8 cellular contexts compared by ENCODE assay signal in the genomic region with DNA sequence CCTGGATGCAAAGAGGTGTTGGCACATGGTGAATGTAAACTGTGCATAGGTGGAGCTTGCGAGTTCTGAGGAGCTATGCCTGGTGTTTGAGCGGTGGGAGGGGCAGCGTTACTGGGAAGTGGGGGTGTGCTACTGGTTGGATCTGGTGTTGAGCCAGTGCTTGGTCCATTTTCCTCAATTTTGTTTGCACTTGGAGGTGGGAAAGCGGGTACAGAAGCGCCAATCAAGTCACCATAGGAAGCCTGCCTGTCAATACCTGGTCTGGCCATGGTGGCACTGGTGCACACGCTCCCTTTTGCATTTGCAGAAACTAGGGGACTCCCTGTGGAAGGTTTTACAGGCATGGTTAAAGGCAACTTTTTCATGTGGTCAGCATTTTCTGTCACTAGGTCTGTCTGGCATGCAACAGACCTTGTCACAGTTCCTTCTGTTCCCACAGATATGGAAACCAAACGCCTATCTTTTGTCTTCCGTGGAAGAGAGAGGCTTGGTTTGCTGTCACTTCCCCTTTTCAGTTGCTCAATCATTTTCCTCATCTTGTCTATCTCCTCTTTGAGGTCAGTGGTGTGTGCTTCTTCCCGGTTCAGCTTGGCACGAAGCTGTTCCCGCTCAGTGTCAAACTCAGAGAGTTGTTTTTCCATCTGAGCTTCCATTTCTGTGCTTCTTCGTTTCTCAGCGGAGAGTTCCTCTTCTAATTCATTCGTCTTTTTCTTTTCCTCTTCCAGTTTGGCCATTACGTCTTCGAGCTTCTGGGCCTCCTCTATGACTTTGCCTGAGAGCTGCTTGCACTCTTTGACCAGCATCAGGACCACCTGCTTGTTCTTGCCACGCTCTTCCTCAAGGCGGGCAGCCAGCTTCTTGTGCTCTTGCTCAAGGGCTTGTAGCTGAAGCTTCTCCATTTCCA.
DNase-seq lines count a peak whose midpoint lies in the region; ATAC-seq and TF ChIP-seq lines count a peak whose summit lies in the region.

No MANE protein-coding gene starts in this region.

- no peaks in the 10 kb centered on the region for H3K36me3 Mint-ChIP-seq in activated naive CD4-positive, alpha-beta T cell treated with anti-CD3 and anti-CD28 coated beads, Interleukin-2, amount 10 ng/mL, durations not matched to agents 7 days and 5 days

- peak; percentile 37 for DNase-seq in GM10248 (ENCODE audit: extremely low spot score)
- no peak for DNase-seq in heart right ventricle
- DNase-seq in NCI-H2081 treated with DMSO at 0.1 percent for 48 hours (lab: John Stamatoyannopoulos, UW): no peak
- no peak for DNase-seq in activated naive CD4-positive, alpha-beta T cell treated with anti-CD3 and anti-CD28 coated beads, Interleukin-2, amount 10 ng/mL, durations not matched to agents 7 days and 5 days
- DNase-seq in ureter (ENCODE audit: low spot score): no peak
- no peak for DNase-seq in AG08396 (ENCODE audit: low spot score)

- H3K36me3 ChIP-seq in heart right ventricle: no peaks in the 10 kb centered on the region

- H3K27me3 Mint-ChIP-seq in activated naive CD4-positive, alpha-beta T cell treated with anti-CD3 and anti-CD28 coated beads, Interleukin-2, amount 10 ng/mL, durations not matched to agents 7 days and 5 days: peaks cover 10% of the 10 kb centered on the region

- no peaks in the 10 kb centered on the region for H3K9me3 ChIP-seq in heart right ventricle

- TF ChIP-seq CTCF in GM10248 (IDR thresholded peaks at IDR 0.05; ENCODE audit: control extremely low read depth, extremely low read depth, low read depth, missing control alignments): no peak
- TF ChIP-seq CTCF in heart right ventricle (IDR thresholded peaks at IDR 0.05): no peak

- peaks cover 0 to 9% (median 0%) of the 10 kb centered on the region in 9 donors for H3K4me1 ChIP-seq in heart right ventricle

- ATAC-seq in GM21390 (IDR thresholded peaks at IDR 0.05; ENCODE audit: unreplicated experiment) (peak; percentile 75), HG03520 (IDR thresholded peaks at IDR 0.05; ENCODE audit: unreplicated experiment) (peak; percentile 49), heart right ventricle (peak in 7 of 8 donors; percentile 51 to 86 (median 77))

- POLR2A ChIA-PET in GM10248 (lab: Yijun Ruan, JAX): no interaction called here

- no peak overlapping the region for H3K4me3 Mint-ChIP-seq in activated naive CD4-positive, alpha-beta T cell treated with anti-CD3 and anti-CD28 coated beads, Interleukin-2, amount 10 ng/mL, durations not matched to agents 7 days and 5 days

- H3K27ac ChIP-seq in heart right ventricle: peak overlapping the region in 2 of 10 donors; percentile 14 to 77

- H3K27ac Mint-ChIP-seq in activated naive CD4-positive, alpha-beta T cell treated with anti-CD3 and anti-CD28 coated beads, Interleukin-2, amount 10 ng/mL, durations not matched to agents 7 days and 5 days: no peak overlapping the region

- intact Hi-C loops in heart right ventricle (cut with DNase I): no loop called here

- no peaks in the 10 kb centered on the region for H3K4me1 Mint-ChIP-seq in activated naive CD4-positive, alpha-beta T cell treated with anti-CD3 and anti-CD28 coated beads, Interleukin-2, amount 10 ng/mL, durations not matched to agents 7 days and 5 days

- CTCF ChIA-PET in GM10248 (lab: Yijun Ruan, JAX): interaction anchor here (0.9 to 1.6 kb wide), 7 partner anchors 11 to 354 kb away, joined by 3 to 6 read pairs (median 3); no protein-coding TSS in a partner anchor
- CTCF ChIA-PET in activated naive CD4-positive, alpha-beta T cell treated with anti-CD3 and anti-CD28 coated beads, Interleukin-2, amount 10 ng/mL, durations not matched to agents 7 days and 5 days (lab: Charles Lee): no interaction called here

- WGBS in heart right ventricle, 2 donors: 83 to 89% methylated on average over 18 of the region's 18 CpGs

- H3K4me3 ChIP-seq in heart right ventricle: no peak overlapping the region

- no peaks in the 10 kb centered on the region for H3K9me3 Mint-ChIP-seq in activated naive CD4-positive, alpha-beta T cell treated with anti-CD3 and anti-CD28 coated beads, Interleukin-2, amount 10 ng/mL, durations not matched to agents 7 days and 5 days

- H3K27me3 ChIP-seq in heart right ventricle: no peaks in the 10 kb centered on the region
